In the genomic region with DNA sequence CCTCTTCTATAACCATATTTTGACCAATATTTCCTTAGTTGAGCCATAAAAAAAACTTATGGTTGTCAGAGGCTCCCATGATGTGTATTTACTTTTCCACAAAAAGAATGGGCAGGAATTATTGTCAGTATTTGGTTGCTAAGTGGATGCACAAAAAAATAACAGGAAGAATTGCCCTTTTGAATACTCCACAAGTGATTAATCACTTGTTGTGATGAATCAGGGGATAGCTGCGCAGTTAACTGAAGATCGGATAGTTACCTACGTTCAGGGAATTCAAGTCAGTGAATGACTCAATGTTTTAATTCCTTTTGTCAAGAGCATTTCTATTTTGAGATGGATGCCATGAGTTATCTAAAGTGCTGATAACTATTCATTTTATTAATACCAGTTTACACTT, we compare ENCODE assay signal across 1 cellular context.
TF ChIP-seq lines count a peak whose summit lies in the region.

No MANE protein-coding gene starts in this region.

TF ChIP-seq in SK-N-SH, 30 proteins besides CTCF, POLR2A, EP300 and RAD21 (continued from another document):
- TF ChIP-seq JUND (IDR thresholded peaks at IDR 0.05) (peak; percentile 78), TAF1 (IDR thresholded peaks at IDR 0.05; ENCODE audit: borderline replicate concordance, low read depth, low read length) (no peak), RXRA (IDR thresholded peaks at IDR 0.05; ENCODE audit: borderline replicate concordance, low read depth) (0 out of 2 replicates have a peak, but pooled peaks have one; percentile 34)
- TF ChIP-seq, protein P1, sequence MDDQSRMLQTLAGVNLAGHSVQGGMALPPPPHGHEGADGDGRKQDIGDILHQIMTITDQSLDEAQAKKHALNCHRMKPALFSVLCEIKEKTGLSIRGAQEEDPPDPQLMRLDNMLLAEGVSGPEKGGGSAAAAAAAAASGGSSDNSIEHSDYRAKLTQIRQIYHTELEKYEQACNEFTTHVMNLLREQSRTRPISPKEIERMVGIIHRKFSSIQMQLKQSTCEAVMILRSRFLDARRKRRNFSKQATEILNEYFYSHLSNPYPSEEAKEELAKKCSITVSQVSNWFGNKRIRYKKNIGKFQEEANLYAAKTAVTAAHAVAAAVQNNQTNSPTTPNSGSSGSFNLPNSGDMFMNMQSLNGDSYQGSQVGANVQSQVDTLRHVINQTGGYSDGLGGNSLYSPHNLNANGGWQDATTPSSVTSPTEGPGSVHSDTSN (IDR thresholded peaks at IDR 0.05) = peak; percentile 80
